ENCODE assay signal across 41 cellular contexts in genomic region chr5:5191906-5192305, GRCh38. TPM values are rescaled to one million over a fixed set of nuclear protein-coding genes. Genes with fewer than 3 reads are reported as not detected.
"Had no signal": no experiment of that assay in that cellular context is flagged by ENCODE, and none has a peak within 500 bp of the region (broad histone marks: within the 10 kb centered on the region; RNA-seq: fewer than 3 reads in every experiment).

No MANE protein-coding gene starts in this region.

- H3K36me3 ChIP-seq: breast epithelium, MG63, Peyer's patch, WERI-Rb-1 had no signal

- H3K4me1 ChIP-seq: breast epithelium, Peyer's patch had no signal

- H3K9me3 ChIP-seq: body of pancreas, breast epithelium, MG63, Peyer's patch had no signal

- DNase-seq: activated CD4-positive, alpha-beta T cell treated with anti-CD3 and anti-CD28 coated beads, Interleukin-2, amount 10 ng/mL, durations not matched to agents 24 days and 14 days; activated CD4-positive, alpha-beta T cell treated with anti-CD3 and anti-CD28 coated beads, Interleukin-2, amount 50 U/mL, for 4 hours; activated CD4-positive, CD25-positive, alpha-beta regulatory T cell; activated CD8-positive, alpha-beta T cell treated with anti-CD3 and anti-CD28 coated beads for 36 hours; activated effector memory CD4-positive, alpha-beta T cell treated with anti-CD3 and anti-CD28 coated beads, Interleukin-2, amount 50 U/mL, for 16 hours; activated naive CD4-positive, alpha-beta T cell; activated naive CD4-positive, alpha-beta T cell treated with anti-CD3 and anti-CD28 coated beads, Interleukin-2, amount 50 U/mL, for 16 hours; activated naive CD8-positive, alpha-beta T cell treated with anti-CD3 and anti-CD28 coated beads for 36 hours; activated T-cell treated with anti-CD3 and anti-CD28 coated beads, Interleukin-2, amount 50 U/mL, for 1 hour; activated T-cell treated with anti-CD3 and anti-CD28 coated beads, Interleukin-2, amount 50 U/mL, for 72 hours; amniotic stem cell; aorta; body of pancreas; Kasumi-1; KG1; MG63; NCI-H1048; NCI-H1105 treated with DMSO at 0.1 percent for 48 hours; NCI-H1436; NCI-H1694; NCI-H1930; NCI-H2081 treated with DMSO at 0.1 percent for 48 hours; NCI-H226; NCI-H446 treated with DMSO at 0.1 percent for 48 hours; NCI-H524; NCI-H69; NCI-H82; PC-3; Peyer's patch; SIG-M5; T1000; WERI-Rb-1 had no signal

- H3K4me3 ChIP-seq: body of pancreas, breast epithelium, MG63, Peyer's patch had no signal

- H3K27ac ChIP-seq: breast epithelium, Peyer's patch, RWPE1, WERI-Rb-1 had no signal

- ATAC-seq: activated CD8-positive, alpha-beta T cell treated with anti-CD3 and anti-CD28 coated beads for 36 hours; activated T-cell treated with anti-CD3 and anti-CD28 coated beads, Interleukin-2, amount 50 U/mL, for 72 hours; activated T-helper 17 cell treated with anti-CD3 and anti-CD28 coated beads, Interleukin-2, amount 50 U/mL, for 72 hours; body of pancreas; PC-3; Right ventricle myocardium inferior had no signal

- H3K27me3 ChIP-seq: body of pancreas, breast epithelium, Peyer's patch had no signal

RNA-seq across cellular contexts. Expression of gene ADAMTS16, which starts 51.8 kb away (rescaled TPM):
- total RNA-seq: activated CD4-positive, alpha-beta T cell treated with anti-CD3 and anti-CD28 coated beads, Interleukin-2, amount 10 ng/mL, durations not matched to agents 24 days and 14 days; activated CD8-positive, alpha-beta memory T cell treated with anti-CD3 and anti-CD28 coated beads for 36 hours; activated CD8-positive, alpha-beta T cell treated with anti-CD3 and anti-CD28 coated beads for 36 hours; activated naive CD8-positive, alpha-beta T cell treated with anti-CD3 and anti-CD28 coated beads for 36 hours; activated T-cell treated with anti-CD3 and anti-CD28 coated beads, Interleukin-2, amount 50 U/mL, for 72 hours; activated T-helper 17 cell treated with anti-CD3 and anti-CD28 coated beads, Interleukin-2, amount 50 U/mL, for 72 hours; cardiac septum; Right ventricle myocardium inferior; SK-MEL-5; T-helper 1 cell treated with Interleukin-12 subunit alpha and Interleukin-12 subunit beta and Interleukin-4 antibody, amounts not matched to agents 30 ng/mL and 1 ng/mL, for 36 hours; T-helper 2 cell treated with Interferon-gamma antibody and Interleukin-4, amounts not matched to agents 100 ng/mL and 5 ng/mL, for 36 hours had no signal
- polyA plus RNA-seq: aorta had no signal
